ENCODE assay signal across 21 cellular contexts in genomic region chrX:109399831-109400230, GRCh38.
DNase-seq lines count a peak whose midpoint lies in the region; ATAC-seq and TF ChIP-seq lines count a peak whose summit lies in the region.
"Had no signal": no experiment of that assay in that cellular context is flagged by ENCODE, and none has a peak within 500 bp of the region (broad histone marks: within the 10 kb centered on the region; RNA-seq: fewer than 3 reads in every experiment).

No MANE protein-coding gene starts in this region.

- H3K27ac Mint-ChIP-seq in neural progenitor cell, result peak overlapping the region; percentile 83
- H3K27ac Mint-ChIP-seq: CD8-positive, alpha-beta memory T cell; HFFc6 had no signal

- no peaks in the 10 kb centered on the region for H3K36me3 ChIP-seq in mesendoderm (ENCODE audit: control insufficient read depth, insufficient read depth, low read length)
- no peaks in the 10 kb centered on the region for H3K36me3 ChIP-seq in neural progenitor cell
- H3K36me3 ChIP-seq: BE2C had no signal

- no peaks in the 10 kb centered on the region for H3K36me3 Mint-ChIP-seq in neural progenitor cell
- H3K36me3 Mint-ChIP-seq: CD4-positive, CD25-positive, alpha-beta regulatory T cell; CD8-positive, alpha-beta memory T cell had no signal

- H4K5ac ChIP-seq in mesendoderm (ENCODE audit: low read length), result no peak overlapping the region

- no peaks in the 10 kb centered on the region for H4K20me1 ChIP-seq in neural progenitor cell (ENCODE audit: low read depth)

- ATAC-seq in HG03135 (IDR thresholded peaks at IDR 0.05; ENCODE audit: unreplicated experiment) (no peak), HG03378 (IDR thresholded peaks at IDR 0.05; ENCODE audit: unreplicated experiment) (no peak), HG02759 (IDR thresholded peaks at IDR 0.05; ENCODE audit: unreplicated experiment) (no peak)
- ATAC-seq: K562 had no signal

- no CpG with 5 or more reads among the region's 3 CpGs for WGBS in mesendoderm (ENCODE audit: extremely low coverage, insufficient coverage, low lambda C conversion rate)

- H3K9me3 ChIP-seq in neural progenitor cell (ENCODE audit: low read depth), result no peaks in the 10 kb centered on the region
- H3K9me3 ChIP-seq: BE2C had no signal

- H3K27ac ChIP-seq in mesendoderm (ENCODE audit: low read depth, low read length) (no peak overlapping the region), neural progenitor cell (peak overlapping the region; percentile 91)
- H3K27ac ChIP-seq: GM23248 had no signal

- H3K27me3 ChIP-seq in mesendoderm (ENCODE audit: insufficient read depth, low read length, poor library complexity) (no peaks in the 10 kb centered on the region), neural progenitor cell (no peaks in the 10 kb centered on the region)
- H3K27me3 ChIP-seq: BE2C had no signal

- peaks cover 10% of the 10 kb centered on the region for H3K27me3 Mint-ChIP-seq in neural progenitor cell (ENCODE audit: insufficient read depth, low read depth)
- H3K27me3 Mint-ChIP-seq: CD4-positive, CD25-positive, alpha-beta regulatory T cell had no signal

- no peak for TF ChIP-seq CTCF in neural progenitor cell (IDR thresholded peaks at IDR 0.05)

- peaks cover 87% of the 10 kb centered on the region for H3K4me1 Mint-ChIP-seq in neural progenitor cell
- H3K4me1 Mint-ChIP-seq: CD4-positive, CD25-positive, alpha-beta regulatory T cell; CD8-positive, alpha-beta memory T cell had no signal

- no peaks in the 10 kb centered on the region for H3K79me1 ChIP-seq in mesendoderm (ENCODE audit: low read length)

- no peaks in the 10 kb centered on the region for H3K9me3 Mint-ChIP-seq in neural progenitor cell
- H3K9me3 Mint-ChIP-seq: HFFc6 had no signal

- no peak overlapping the region for H2AFZ ChIP-seq in neural progenitor cell (replicated peaks)
- H2AFZ ChIP-seq: GM23248 had no signal

- no peak overlapping the region for H3K4me2 ChIP-seq in mesendoderm (ENCODE audit: low read length)
- peak overlapping the region; percentile 49 for H3K4me2 ChIP-seq in neural progenitor cell

- peak overlapping the region; percentile 7 for H3K56ac ChIP-seq in mesendoderm (ENCODE audit: low read length)

- H2BK120ac ChIP-seq in mesendoderm (ENCODE audit: low read depth, low read length), result no peak overlapping the region

- H2AK5ac ChIP-seq in mesendoderm (ENCODE audit: low read length), result no peak overlapping the region

- no peak overlapping the region for H3K18ac ChIP-seq in mesendoderm (ENCODE audit: low read length)

- H3F3A ChIP-seq in neural progenitor cell (ENCODE audit: low read depth), result peaks cover 62% of the 10 kb centered on the region

- H2BK15ac ChIP-seq in mesendoderm (replicated peaks; ENCODE audit: low read depth), result no peak overlapping the region

- no peak overlapping the region for H3K23ac ChIP-seq in mesendoderm (ENCODE audit: low read length)

- DNase-seq in NCI-H524 (lab: John Stamatoyannopoulos, UW), result peak; percentile 63 to 84
- DNase-seq in NCI-H82 treated with DMSO at 0.1 percent for 48 hours (lab: John Stamatoyannopoulos, UW; ENCODE audit: unreplicated experiment), result peak; percentile 2
- no peak for DNase-seq in mesendoderm
- DNase-seq in neural progenitor cell (ENCODE audit: low spot score), result peak; percentile 86
- DNase-seq in activated T-cell treated with anti-CD3 and anti-CD28 coated beads, Interleukin-2, amount 50 U/mL, for 1 hour, result no peak
- DNase-seq: ACHN; BE2C; C1 segment of cervical spinal cord; CD4-positive, CD25-positive, alpha-beta regulatory T cell; CD8-positive, alpha-beta memory T cell; COR-L47; DMS79; GDM1; GM23248; HCEC 1CT; HFFc6; IMR-90 had no signal

- H3K4me3 Mint-ChIP-seq in neural progenitor cell, result peak overlapping the region; percentile 1
- H3K4me3 Mint-ChIP-seq: CD4-positive, CD25-positive, alpha-beta regulatory T cell; CD8-positive, alpha-beta memory T cell; HFFc6 had no signal

- H3K79me2 ChIP-seq in mesendoderm (ENCODE audit: control insufficient read depth, insufficient read depth, low read length) (no peaks in the 10 kb centered on the region), neural progenitor cell (ENCODE audit: low read depth) (no peaks in the 10 kb centered on the region)

- H3K9ac ChIP-seq in mesendoderm (ENCODE audit: low read length), result no peak overlapping the region
- H3K9ac ChIP-seq in neural progenitor cell, result no peak overlapping the region
- H3K9ac ChIP-seq: GM23248 had no signal

- no peak overlapping the region for H4K8ac ChIP-seq in mesendoderm (ENCODE audit: low read depth, low read length)

- no peak overlapping the region for H3K4ac ChIP-seq in mesendoderm (ENCODE audit: low read depth, low read length)

- H3K4me3 ChIP-seq in mesendoderm (ENCODE audit: low read length) (no peak overlapping the region), neural progenitor cell (no peak overlapping the region)
- H3K4me3 ChIP-seq: GM23248, K562 had no signal

- H2BK5ac ChIP-seq in mesendoderm (ENCODE audit: low read length), result no peak overlapping the region

- no peaks in the 10 kb centered on the region for H3K4me1 ChIP-seq in mesendoderm (ENCODE audit: control insufficient read depth, low read depth, low read length)
- H3K4me1 ChIP-seq in neural progenitor cell, result peaks cover 84% of the 10 kb centered on the region
- H3K4me1 ChIP-seq: BE2C had no signal

Comparison
In these comparisons a context has a peak if more than half of its experiments do, and no peak if none do; other contexts are left out.
1. DNase-seq: peak in NCI-H524 (2 of 2), NCI-H82 treated with DMSO at 0.1 percent for 48 hours (single experiment) and neural progenitor cell (single experiment); none in mesendoderm (single experiment) and activated T-cell treated with anti-CD3 and anti-CD28 coated beads, Interleukin-2, amount 50 U/mL, for 1 hour (single experiment).